Comparison of ENCODE assay signal across 15 cellular contexts in genomic region chr3:175208316-175208715, GRCh38.
DNase-seq lines count a peak whose midpoint lies in the region; ATAC-seq and TF ChIP-seq lines count a peak whose summit lies in the region.
"Had no signal": no experiment of that assay in that cellular context is flagged by ENCODE, and none has a peak within 500 bp of the region (broad histone marks: within the 10 kb centered on the region; RNA-seq: fewer than 3 reads in every experiment).

No MANE protein-coding gene starts in this region.

- no peaks in the 10 kb centered on the region for H3K4me1 ChIP-seq in effector memory CD4-positive, alpha-beta T cell (ENCODE audit: control insufficient read depth, insufficient read depth, low read length, poor library complexity, severe bottlenecking)
- H3K4me1 ChIP-seq: ascending aorta had no signal

- no peaks in the 10 kb centered on the region for H3K4me1 Mint-ChIP-seq in activated naive CD4-positive, alpha-beta T cell treated with anti-CD3 and anti-CD28 coated beads for 36 hours (ENCODE audit: low read depth)

- CTCF ChIA-PET in activated naive CD4-positive, alpha-beta T cell treated with anti-CD3 and anti-CD28 coated beads for 36 hours (lab: Charles Lee): no interaction called here

- H3K27me3 Mint-ChIP-seq in activated naive CD4-positive, alpha-beta T cell treated with anti-CD3 and anti-CD28 coated beads for 36 hours (ENCODE audit: low read depth): no peaks in the 10 kb centered on the region
- H3K27me3 Mint-ChIP-seq: effector memory CD8-positive, alpha-beta T cell had no signal

- H3K4me3 Mint-ChIP-seq in activated naive CD4-positive, alpha-beta T cell treated with anti-CD3 and anti-CD28 coated beads for 36 hours: no peak overlapping the region
- H3K4me3 Mint-ChIP-seq: effector memory CD8-positive, alpha-beta T cell had no signal

- H3K27ac Mint-ChIP-seq in activated naive CD4-positive, alpha-beta T cell treated with anti-CD3 and anti-CD28 coated beads for 36 hours: no peak overlapping the region
- H3K27ac Mint-ChIP-seq: activated T-helper 2 cell treated with anti-CD3 and anti-CD28 coated beads, Interferon-gamma antibody, Interleukin-2, Interleukin-4, amounts not matched to agents 10 μg/mL and 5 μg/mL and 100 μg/mL, durations not matched to agents 14 hours and 24 hours and 36 hours; effector memory CD8-positive, alpha-beta T cell had no signal

- no peaks in the 10 kb centered on the region for H3K36me3 ChIP-seq in effector memory CD4-positive, alpha-beta T cell (ENCODE audit: control insufficient read depth, insufficient read depth, low read length)
- H3K36me3 ChIP-seq: ascending aorta, thoracic aorta had no signal

- no peaks in the 10 kb centered on the region for H3K27me3 ChIP-seq in dorsolateral prefrontal cortex
- H3K27me3 ChIP-seq in effector memory CD4-positive, alpha-beta T cell (replicated peaks; ENCODE audit: control insufficient read depth, insufficient read depth, low read length, poor library complexity, severe bottlenecking): no peaks in the 10 kb centered on the region
- H3K27me3 ChIP-seq: ascending aorta had no signal

- no peaks in the 10 kb centered on the region for H3K9me3 ChIP-seq in effector memory CD4-positive, alpha-beta T cell (ENCODE audit: control insufficient read depth, low read length)
- H3K9me3 ChIP-seq: ascending aorta, thoracic aorta had no signal

- in situ Hi-C loops in Caki2 (cut with HindIII; ENCODE audit: low pct_unique_long_range_greater_than_20kb, low sequenced_read_pairs): no loop called here

- no peak for ATAC-seq in HG02678 (IDR thresholded peaks at IDR 0.05; ENCODE audit: unreplicated experiment)
- ATAC-seq: effector memory CD8-positive, alpha-beta T cell had no signal

- H3K36me3 Mint-ChIP-seq in activated naive CD4-positive, alpha-beta T cell treated with anti-CD3 and anti-CD28 coated beads for 36 hours (ENCODE audit: low read depth): no peaks in the 10 kb centered on the region

- TF ChIP-seq CTCF in dorsolateral prefrontal cortex (IDR thresholded peaks at IDR 0.05 in 54 of 56, conservative IDR thresholded peaks at IDR 0.05 in 2 of 56; ENCODE audit: low read depth in 1 of 56, partially characterized antibody in 56 of 56): no peak

- DNase-seq in Caki2 (ENCODE audit: low read depth) (peak; percentile 23), LHCN-M2 (ENCODE audit: low read depth) (peak; percentile 46), dorsolateral prefrontal cortex (peak in 7 of 10 donors; percentile 29 to 77 (median 53)), midbrain (lab: John Stamatoyannopoulos, UW) (peak; percentile 61), NCI-H1417 (lab: John Stamatoyannopoulos, UW) (no peak)
- no peak for DNase-seq in effector memory CD4-positive, alpha-beta T cell
- no peak for DNase-seq in activated naive CD4-positive, alpha-beta T cell treated with anti-CD3 and anti-CD28 coated beads for 36 hours
- DNase-seq: effector memory CD8-positive, alpha-beta T cell; kidney glomerular epithelial cell; NCI-H2081 treated with DMSO at 0.1 percent for 48 hours had no signal

- H3K9me3 Mint-ChIP-seq in activated naive CD4-positive, alpha-beta T cell treated with anti-CD3 and anti-CD28 coated beads for 36 hours: peaks cover 20% of the 10 kb centered on the region
- H3K9me3 Mint-ChIP-seq: activated T-helper 2 cell treated with anti-CD3 and anti-CD28 coated beads, Interferon-gamma antibody, Interleukin-2, Interleukin-4, amounts not matched to agents 10 μg/mL and 5 μg/mL and 100 μg/mL, durations not matched to agents 14 hours and 24 hours and 36 hours had no signal

- peak overlapping the region in 7 of 59 donors; percentile 3 to 22 (median 8) for H3K4me3 ChIP-seq in dorsolateral prefrontal cortex
- no peak overlapping the region for H3K4me3 ChIP-seq in effector memory CD4-positive, alpha-beta T cell (ENCODE audit: insufficient read depth, low read depth, low read length, poor library complexity, severe bottlenecking)
- H3K4me3 ChIP-seq: ascending aorta, SK-N-MC, thoracic aorta had no signal

- intact Hi-C loops in dorsolateral prefrontal cortex (cut with DNase I): no loop called here
- intact Hi-C loops in activated naive CD4-positive, alpha-beta T cell treated with anti-CD3 and anti-CD28 coated beads for 36 hours (cut with micrococcal nuclease): no loop called here

- H3K27ac ChIP-seq in dorsolateral prefrontal cortex: peak overlapping the region in 47 of 59 donors; percentile 3 to 86 (median 51)
- no peak overlapping the region for H3K27ac ChIP-seq in effector memory CD4-positive, alpha-beta T cell (ENCODE audit: insufficient read depth, low read length, poor library complexity, severe bottlenecking)
- H3K27ac ChIP-seq: ascending aorta, SK-N-MC had no signal

Comparison
In these comparisons a context has a peak if more than half of its experiments do, and no peak if none do; other contexts are left out.
1. DNase-seq: peak in Caki2 (single experiment), LHCN-M2 (single experiment), dorsolateral prefrontal cortex (7 of 10) and midbrain (single experiment); none in effector memory CD4-positive, alpha-beta T cell (0 of 3), activated naive CD4-positive, alpha-beta T cell treated with anti-CD3 and anti-CD28 coated beads for 36 hours (single experiment) and NCI-H1417 (0 of 3).